7 cellular contexts compared by ENCODE assay signal in the genomic region with DNA sequence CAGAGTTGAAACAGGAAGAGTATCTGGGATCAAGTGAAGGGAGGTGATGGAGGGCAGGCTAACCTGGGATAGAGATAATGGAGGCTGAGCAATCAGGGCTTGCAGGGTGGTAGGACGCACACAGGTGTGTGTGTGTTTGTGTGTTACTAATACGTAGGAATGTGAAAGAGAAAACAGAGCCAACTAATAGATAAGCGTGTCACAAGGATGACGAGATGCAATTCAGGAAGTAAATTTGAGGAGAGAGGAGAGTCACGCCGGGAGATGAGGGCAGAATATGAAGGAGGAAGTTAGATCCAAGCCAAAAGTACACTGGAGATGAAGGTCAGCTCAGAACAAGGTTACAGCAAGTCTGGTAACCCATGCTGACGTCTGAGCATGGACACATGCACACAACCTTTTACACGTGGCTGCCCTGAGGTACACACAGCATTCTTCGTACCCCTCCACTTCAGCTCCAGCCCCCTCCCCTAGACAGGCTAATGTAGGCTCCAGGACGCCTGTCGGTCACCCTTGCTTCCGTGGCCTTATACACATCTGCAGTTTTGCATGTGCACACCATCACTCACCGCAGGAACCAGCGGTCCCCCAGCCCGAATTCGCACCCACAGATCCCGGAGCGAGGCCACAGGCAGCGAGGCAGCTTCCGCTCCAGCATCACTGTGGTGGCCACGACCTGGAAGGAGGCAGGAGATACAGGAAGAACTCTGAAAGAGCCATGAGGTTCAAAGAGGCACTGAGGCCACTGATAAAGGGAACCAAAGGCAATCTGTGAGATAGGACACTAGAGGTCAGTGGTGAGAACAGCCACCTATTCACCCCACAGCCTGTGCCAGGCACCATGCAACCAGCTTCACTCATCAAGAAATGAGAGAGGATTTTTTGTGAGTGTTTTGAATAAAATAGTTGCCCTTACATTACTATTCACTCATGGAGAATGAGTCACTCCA. TPM values are rescaled to one million over a fixed set of nuclear protein-coding genes. Genes with fewer than 3 reads are reported as not detected.
DNase-seq lines count a peak whose midpoint lies in the region; ATAC-seq, FAIRE-seq and TF ChIP-seq lines count a peak whose summit lies in the region.
"Had no signal": no experiment of that assay in that cellular context is flagged by ENCODE, and none has a peak within 500 bp of the region (broad histone marks: within the 10 kb centered on the region; RNA-seq: fewer than 3 reads in every experiment).

No MANE protein-coding gene starts in this region.

- no peak for FAIRE-seq in pancreas (lab: Jason Lieb, UNC)

- H3K27ac ChIP-seq in pancreas, result peak overlapping the region; percentile 74 to 83 (median 80)

- H3K4me3 Mint-ChIP-seq in WTC11, result no peak overlapping the region

- peaks cover 4 to 10% (median 9%) of the 10 kb centered on the region in 3 donors for H3K4me1 ChIP-seq in pancreas

- no peak for TF ChIP-seq CTCF in WTC11 (IDR thresholded peaks at IDR 0.05)
- peak in 2 of 4 donors; percentile 15 to 23 for TF ChIP-seq CTCF in pancreas (IDR thresholded peaks at IDR 0.05)

- CTCF ChIA-PET in HEK293T (lab: Yijun Ruan, JAX) (no interaction called here), WTC11 (lab: Charles Lee) (interaction anchor here (0.7 to 2.4 kb wide), 20 partner anchors 10 to 306 kb away, joined by 3 to 12 read pairs (median 4); partner anchors contain the start of genes LLCFC1 and TRPV6)

- H3K9me3 ChIP-seq in pancreas, result no peaks in the 10 kb centered on the region

- ATAC-seq in WTC11 (peak; percentile 98), pancreas (peak; percentile 74 to 88 (median 80))

- POLR2A ChIA-PET in HEK293T (lab: Yijun Ruan, JAX), result no interaction called here
- POLR2A ChIA-PET in WTC11 (lab: Charles Lee), result no interaction called here

- no peaks in the 10 kb centered on the region for H3K27me3 ChIP-seq in pancreas

- H3K4me1 Mint-ChIP-seq in WTC11, result 0 out of 2 replicates have a peak, but pooled peaks cover 2% of the 10 kb centered on the region

- 39 to 40% methylated on average over 21 of the region's 21 CpGs for WGBS in pancreas, 2 donors

- H3K36me3 Mint-ChIP-seq in WTC11, result peaks cover 25% of the 10 kb centered on the region

- no peaks in the 10 kb centered on the region for H3K36me3 ChIP-seq in pancreas

- peaks cover 3% of the 10 kb centered on the region; the same call in 1 of the 2 replicates for H3K27me3 Mint-ChIP-seq in WTC11 (ENCODE audit: low read depth)

- peaks cover 30% of the 10 kb centered on the region for H3K9me3 Mint-ChIP-seq in WTC11

- H3K4me3 ChIP-seq in pancreas, result no peak overlapping the region

- DNase-seq in HEK293T (ENCODE audit: extremely low spot score) (peak; percentile 43), WTC11 (ENCODE audit: low spot score) (no peak), pancreas (peak in 3 of 6 donors; percentile 42 to 49 (median 44)), T-helper 1 cell (no peak), T-helper 2 cell (no peak), cortex of kidney (lab: John Stamatoyannopoulos, UW) (no peak)

- H3K27ac Mint-ChIP-seq in WTC11, result no peak overlapping the region

- intact Hi-C loops in pancreas (cut with DNase I), result no loop called here

TF ChIP-seq in HEK293T, 16 proteins besides CTCF, POLR2A, EP300 and RAD21:
- TF ChIP-seq ELF4 (IDR thresholded peaks at IDR 0.05), result no peak
- no peak for TF ChIP-seq HDGF (IDR thresholded peaks at IDR 0.05; ENCODE audit: borderline replicate concordance)
- no peak for TF ChIP-seq BHLHE40 (IDR thresholded peaks at IDR 0.05; ENCODE audit: borderline replicate concordance)
- TF ChIP-seq CTBP1 (IDR thresholded peaks at IDR 0.05; ENCODE audit: borderline replicate concordance), result no peak
- TF ChIP-seq L3MBTL2 (conservative IDR thresholded peaks at IDR 0.05), result no peak
- no peak for TF ChIP-seq FOXK2 (IDR thresholded peaks at IDR 0.05)
- TF ChIP-seq SUZ12 (IDR thresholded peaks at IDR 0.05), result no peak
- TF ChIP-seq LEF1 (IDR thresholded peaks at IDR 0.05; ENCODE audit: borderline replicate concordance), result no peak
- TF ChIP-seq FOXM1 (IDR thresholded peaks at IDR 0.05; ENCODE audit: borderline replicate concordance), result no peak
- TF ChIP-seq TARDBP (IDR thresholded peaks at IDR 0.05), result no peak
- no peak for TF ChIP-seq FOXA1 (IDR thresholded peaks at IDR 0.05)

TF ChIP-seq in WTC11, 78 proteins besides CTCF, POLR2A, EP300 and RAD21 (continues in another document):
- TF ChIP-seq NR1H2 (CRISPR knock-in tag; IDR thresholded peaks at IDR 0.05) (no peak), TP53 (CRISPR knock-in tag; IDR thresholded peaks at IDR 0.05) (no peak), STAT6 (CRISPR knock-in tag; conservative IDR thresholded peaks at IDR 0.05; ENCODE audit: low read depth) (no peak), ATF3 (CRISPR knock-in tag; conservative IDR thresholded peaks at IDR 0.05) (no peak), HMGXB4 (CRISPR knock-in tag; IDR thresholded peaks at IDR 0.05) (no peak), GABPB1 (CRISPR knock-in tag; IDR thresholded peaks at IDR 0.05) (no peak), ZNF512 (CRISPR knock-in tag; IDR thresholded peaks at IDR 0.05; ENCODE audit: borderline replicate concordance) (no peak)
- TF ChIP-seq, protein P1, sequence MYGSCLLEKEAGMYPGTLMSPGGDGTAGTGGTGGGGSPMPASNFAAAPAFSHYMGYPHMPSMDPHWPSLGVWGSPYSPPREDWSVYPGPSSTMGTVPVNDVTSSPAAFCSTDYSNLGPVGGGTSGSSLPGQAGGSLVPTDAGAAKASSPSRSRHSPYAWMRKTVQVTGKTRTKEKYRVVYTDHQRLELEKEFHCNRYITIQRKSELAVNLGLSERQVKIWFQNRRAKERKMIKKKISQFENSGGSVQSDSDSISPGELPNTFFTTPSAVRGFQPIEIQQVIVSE (CRISPR knock-in tag; IDR thresholded peaks at IDR 0.05; ENCODE audit: borderline replicate concordance), result no peak
- TF ChIP-seq, protein P2, sequence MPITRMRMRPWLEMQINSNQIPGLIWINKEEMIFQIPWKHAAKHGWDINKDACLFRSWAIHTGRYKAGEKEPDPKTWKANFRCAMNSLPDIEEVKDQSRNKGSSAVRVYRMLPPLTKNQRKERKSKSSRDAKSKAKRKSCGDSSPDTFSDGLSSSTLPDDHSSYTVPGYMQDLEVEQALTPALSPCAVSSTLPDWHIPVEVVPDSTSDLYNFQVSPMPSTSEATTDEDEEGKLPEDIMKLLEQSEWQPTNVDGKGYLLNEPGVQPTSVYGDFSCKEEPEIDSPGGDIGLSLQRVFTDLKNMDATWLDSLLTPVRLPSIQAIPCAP (CRISPR knock-in tag; IDR thresholded peaks at IDR 0.05), result no peak

RNA-seq across cellular contexts. Expression of gene TRPV6, which starts 23.7 kb away (rescaled TPM):
- total RNA-seq in WTC11 (2021), result 0.63 to 2.0 TPM (median 0.80 TPM) in 3 replicates
- total RNA-seq in pancreas, result 10 to 100 TPM; 36.1 to 67.4 (median 47.5) TPM
- polyA plus RNA-seq in pancreas, result 100 to 1,000 TPM; 239 to 308 TPM
- total RNA-seq: chondrocyte had no signal

RNA-seq across cellular contexts. Expression of gene TRPV5, which starts 24.4 kb away (rescaled TPM):
- total RNA-seq in WTC11 (2021) (not detected in 3 replicates), pancreas (under 1 TPM in 2 of 6 donors, not detected in 4; 0.06 to 0.08 TPM)
- not detected for polyA plus RNA-seq in pancreas
- total RNA-seq: chondrocyte had no signal

RNA-seq across cellular contexts. Expression of gene LLCFC1, which starts 30.1 kb away (rescaled TPM):
- total RNA-seq in WTC11 (2021) (not detected in 3 replicates), pancreas (not detected)
- not detected for polyA plus RNA-seq in pancreas
- total RNA-seq: chondrocyte had no signal

RNA-seq across cellular contexts. Expression of gene KEL, which starts 53.0 kb away (rescaled TPM):
- total RNA-seq in WTC11 (2021) (0.87 to 2.8 TPM (median 2.5 TPM) in 3 replicates), pancreas (1 to 10 TPM in 1 of 6 donors, under 1 TPM in 2, not detected in 3; 0.28 to 3.1 (median 0.64) TPM)
- polyA plus RNA-seq in pancreas, result under 1 TPM; 0.23 to 0.31 TPM

RNA-seq across cellular contexts. Expression of gene EPHB6, which starts 54.3 kb away (rescaled TPM):
- 13.9 to 15.4 TPM (median 15.1 TPM) in 3 replicates for total RNA-seq in WTC11 (2021)
- 10 to 100 TPM; 23.8 to 34.7 (median 27.0) TPM for total RNA-seq in pancreas
- polyA plus RNA-seq in pancreas, result 100 to 1,000 TPM; 117 to 165 TPM

Comparison
In these comparisons a context has a peak if more than half of its experiments do, and no peak if none do; other contexts are left out.
1. RNA of gene TRPV6, which starts 23.7 kb away (total RNA-seq): 36.1 to 67.4 TPM in pancreas; 0.63 to 2.0 TPM in WTC11; every median in the first group is over 10 times any median in the second.